In genomic region chr11:64804346-64805210, GRCh38 we compare ENCODE assay signal across 9 cellular contexts. TPM values are rescaled to one million over a fixed set of nuclear protein-coding genes. Genes with fewer than 3 reads are reported as not detected.
DNase-seq lines count a peak whose midpoint lies in the region; ATAC-seq and TF ChIP-seq lines count a peak whose summit lies in the region.
"Had no signal": no experiment of that assay in that cellular context is flagged by ENCODE, and none has a peak within 500 bp of the region (broad histone marks: within the 10 kb centered on the region; RNA-seq: fewer than 3 reads in every experiment).

No MANE protein-coding gene starts in this region.

- intact Hi-C loops in esophagus muscularis mucosa (cut with DNase I), result no loop called here

- H3K9me3 ChIP-seq in esophagus muscularis mucosa, result no peaks in the 10 kb centered on the region

- DNase-seq in NCI-H748 (lab: John Stamatoyannopoulos, UW; ENCODE audit: unreplicated experiment) (peak; percentile 11), NCI-H748 treated with DMSO at 0.1 percent for 48 hours (lab: John Stamatoyannopoulos, UW) (no peak), RKO (ENCODE audit: low spot score) (peak; percentile 46), esophagus muscularis mucosa (ENCODE audit: extremely low spot score) (no peak), NOMO-1 treated with dmso at 0.1 percent for 144 hours (lab: John Stamatoyannopoulos, UW; ENCODE audit: unreplicated experiment) (no peak)
- no peak for DNase-seq in stimulated activated naive CD4-positive, alpha-beta T cell (lab: John Stamatoyannopoulos, UW)

- H3K4me3 ChIP-seq in esophagus muscularis mucosa, result peak overlapping the region in 1 of 4 donors; percentile 77
- H3K4me3 ChIP-seq in skin epidermis, result peak overlapping the region in 1 of 7 experiments; percentile 64

- peaks cover 26 to 55% (median 47%) of the 10 kb centered on the region in 4 donors for H3K4me1 ChIP-seq in esophagus muscularis mucosa

- no peaks in the 10 kb centered on the region for H3K27me3 ChIP-seq in esophagus muscularis mucosa
- H3K27me3 ChIP-seq: cardiac muscle cell had no signal

- H3K27ac ChIP-seq in esophagus muscularis mucosa (replicated peaks in 1 of 4) (peak overlapping the region; percentile 85 to 93 (median 88)), skin epidermis (peak overlapping the region in 14 of 21 experiments; percentile 74 to 89 (median 79))
- H3K27ac ChIP-seq: cardiac muscle cell had no signal

- peaks cover 12 to 52% (median 42%) of the 10 kb centered on the region in 4 donors for H3K36me3 ChIP-seq in esophagus muscularis mucosa

- no peak for TF ChIP-seq EP300 in esophagus muscularis mucosa (IDR thresholded peaks at IDR 0.05)

- no peak for TF ChIP-seq POLR2A in esophagus muscularis mucosa (IDR thresholded peaks at IDR 0.05; ENCODE audit: low read depth)

- no peak for ATAC-seq in GM19035 (IDR thresholded peaks at IDR 0.05; ENCODE audit: unreplicated experiment)

- TF ChIP-seq CTCF in esophagus muscularis mucosa (IDR thresholded peaks at IDR 0.05), result no peak

- WGBS in esophagus muscularis mucosa, result 92% methylated on average over 29 of the region's 41 CpGs

RNA-seq across cellular contexts. Expression of gene MAP4K2, which starts 1.6 kb away (rescaled TPM):
- total RNA-seq in esophagus muscularis mucosa, result 10 to 100 TPM; 11.1 to 25.0 (median 17.1) TPM

RNA-seq across cellular contexts. Expression of gene MEN1, which starts 5.8 kb away (rescaled TPM):
- 10 to 100 TPM; 10.4 to 18.7 (median 11.5) TPM for total RNA-seq in esophagus muscularis mucosa

RNA-seq across cellular contexts. Expression of gene SF1, which starts 26.2 kb away (rescaled TPM):
- total RNA-seq in esophagus muscularis mucosa, result 100 to 1,000 TPM; 199 to 285 (median 234) TPM

RNA-seq across cellular contexts. Expression of gene CDC42BPG, which starts 39.9 kb away (rescaled TPM):
- total RNA-seq in esophagus muscularis mucosa, result under 1 TPM in 3 of 4 donors, not detected in 1; 0.33 to 0.46 (median 0.39) TPM

RNA-seq across cellular contexts. Expression of gene PYGM, which starts 44.8 kb away (rescaled TPM):
- 10 to 100 TPM; 18.4 to 57.2 (median 26.3) TPM for total RNA-seq in esophagus muscularis mucosa

Comparison
In these comparisons a context has a peak if more than half of its experiments do, and no peak if none do; other contexts are left out.
1. DNase-seq: peak in NCI-H748 (single experiment) and RKO (single experiment); none in NCI-H748 treated with DMSO at 0.1 percent for 48 hours (single experiment), esophagus muscularis mucosa (single experiment), NOMO-1 treated with dmso at 0.1 percent for 144 hours (single experiment) and stimulated activated naive CD4-positive, alpha-beta T cell (0 of 6).